14 cellular contexts compared by ENCODE assay signal in the genomic region with DNA sequence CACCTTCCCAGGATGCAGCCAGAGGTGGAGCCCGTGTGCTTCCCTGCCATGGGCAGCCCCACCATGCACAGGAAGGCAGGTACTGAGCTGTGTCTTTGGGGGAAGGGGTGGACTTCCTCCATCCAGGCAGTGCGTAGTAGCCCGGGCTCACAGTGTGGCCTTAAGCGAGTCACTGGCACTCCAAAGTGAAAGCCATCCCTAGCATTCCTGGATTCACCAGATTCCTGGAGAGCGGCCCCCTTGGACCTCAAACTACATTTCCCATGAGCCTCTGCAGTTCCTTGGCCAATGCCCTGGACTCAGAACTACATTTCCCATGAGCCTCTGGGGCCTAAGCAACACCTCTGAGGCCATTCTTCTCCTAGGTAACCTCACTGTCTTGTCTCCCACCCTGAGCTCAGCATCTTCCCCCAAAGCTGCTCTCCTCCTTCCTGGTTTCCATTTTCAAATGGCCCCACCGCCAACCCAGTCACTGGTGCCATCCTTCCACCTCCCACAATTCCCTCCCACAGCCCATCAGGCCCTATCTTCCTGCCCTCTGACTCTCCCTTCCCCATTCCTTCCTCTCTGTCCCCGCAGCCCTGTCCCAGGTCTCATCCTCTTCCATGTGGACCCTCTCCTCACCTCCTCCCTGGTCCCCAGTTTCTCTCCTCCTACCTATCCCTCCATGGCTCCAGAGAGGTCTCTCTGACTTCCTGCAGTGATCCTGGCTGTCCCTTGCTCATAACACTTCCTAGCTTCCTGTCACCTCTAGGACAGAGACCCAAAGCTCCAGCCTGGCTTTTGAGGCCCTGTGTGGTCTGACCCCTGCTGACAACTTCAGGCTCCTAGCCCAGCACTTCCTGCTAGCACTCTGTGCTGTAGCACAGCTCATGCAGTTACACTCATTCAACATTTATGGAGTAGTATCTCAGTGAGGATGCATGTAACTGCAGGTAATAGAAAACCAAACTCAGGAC. TPM values are rescaled to one million over a fixed set of nuclear protein-coding genes. Genes with fewer than 3 reads are reported as not detected.
DNase-seq lines count a peak whose midpoint lies in the region; ATAC-seq, FAIRE-seq and TF ChIP-seq lines count a peak whose summit lies in the region.
"Had no signal": no experiment of that assay in that cellular context is flagged by ENCODE, and none has a peak within 500 bp of the region (broad histone marks: within the 10 kb centered on the region; RNA-seq: fewer than 3 reads in every experiment).

Gene C19orf81, plus strand, starts transcription at position 13 of the 959 bp plus-strand sequence. Its CDS starts 0 bp downstream, at position 13.

- no peak within 1 kb of the TSS for H3K4me3 ChIP-seq in SK-N-SH (ENCODE audit: low read depth in 2 of 2, low read length in 1 of 2)
- H3K4me3 ChIP-seq in prostate gland: no peak within 1 kb of the TSS

- TF ChIP-seq CTCF in SK-N-SH (IDR thresholded peaks at IDR 0.05) (no peak), prostate gland (IDR thresholded peaks at IDR 0.05) (no peak), D721Med (IDR thresholded peaks at IDR 0.05; ENCODE audit: insufficient read depth, missing control alignments) (no peak)

- CTCF ChIA-PET in SK-N-SH (lab: Yijun Ruan, JAX): interaction anchor here (0.8 to 1.6 kb wide), 4 partner anchors 8 to 93 kb away, joined by 3 to 6 read pairs (median 4); no protein-coding TSS in a partner anchor

- no peak within 1 kb of the TSS for H2AFZ ChIP-seq in SK-N-SH (ENCODE audit: low read depth)
- H2AFZ ChIP-seq: parathyroid adenoma had no signal

- DNase-seq in EH (ENCODE audit: low read depth) (peak; percentile 49), HT-29 (ENCODE audit: low spot score) (peak; percentile 63), SK-N-SH (peak; percentile 64), iris pigment epithelial cell (ENCODE audit: low read depth) (peak; percentile 18), prostate gland (ENCODE audit: low spot score) (no peak), D721Med (ENCODE audit: insufficient read length, low spot score) (no peak)
- no peak for DNase-seq in activated T-cell treated with anti-CD3 and anti-CD28 coated beads, Interleukin-2, amount 50 U/mL, for 1 hour
- DNase-seq: activated CD4-positive, alpha-beta T cell treated with anti-CD3 and anti-CD28 coated beads for 1 hour; KG1; left cardiac atrium; stimulated activated CD4-positive, alpha-beta T cell treated with anti-CD3 and anti-CD28 coated beads, Interleukin-4, amount 100 ng/mL, for 4 hours had no signal

- H3K27me3 ChIP-seq in SK-N-SH (ENCODE audit: insufficient read depth) (peaks cover under 1% of the 10 kb centered on the region; the same call in 1 of the 2 replicates), prostate gland (replicated peaks; ENCODE audit: insufficient read depth) (no peaks in the 10 kb centered on the region)

- 77% methylated on average over 3 of the region's 7 CpGs for WGBS in SK-N-SH (ENCODE audit: low lambda C conversion rate)
- 30% methylated on average over 7 of the region's 7 CpGs for WGBS in prostate gland

- H3K4me1 ChIP-seq in SK-N-SH (ENCODE audit: control insufficient read depth in 1 of 2, insufficient read depth in 2 of 2, low read depth in 1 of 2, low read length in 1 of 2): no peaks in the 10 kb centered on the region
- H3K4me1 ChIP-seq in prostate gland (replicated peaks): no peaks in the 10 kb centered on the region
- H3K4me1 ChIP-seq: parathyroid adenoma had no signal

- no peaks in the 10 kb centered on the region for H3K79me2 ChIP-seq in SK-N-SH (ENCODE audit: insufficient read depth)
- H3K79me2 ChIP-seq: parathyroid adenoma had no signal

- TF ChIP-seq RAD21 in SK-N-SH (IDR thresholded peaks at IDR 0.05; ENCODE audit: low read length): no peak

- intact Hi-C loops in prostate gland (cut with DNase I): no loop called here

- H3K4me2 ChIP-seq in SK-N-SH: no peak within 1 kb of the TSS

- H3F3A ChIP-seq in SK-N-SH (replicated peaks; ENCODE audit: insufficient read depth): no peaks in the 10 kb centered on the region

- H3K9me3 ChIP-seq in SK-N-SH (no peaks in the 10 kb centered on the region), prostate gland (no peaks in the 10 kb centered on the region)

- H3K27ac ChIP-seq in SK-N-SH (ENCODE audit: low read depth in 2 of 2, low read length in 1 of 2) (no peak within 1 kb of the TSS), prostate gland (no peak within 1 kb of the TSS)
- H3K27ac ChIP-seq: parathyroid adenoma had no signal

- TF ChIP-seq POLR2A in prostate gland (IDR thresholded peaks at IDR 0.05): no peak

- POLR2A ChIA-PET in SK-N-SH (lab: Yijun Ruan, JAX): no interaction called here

- no peak for FAIRE-seq in D721Med (lab: Jason Lieb, UNC)

- no peak for ATAC-seq in HG03571 (IDR thresholded peaks at IDR 0.05; ENCODE audit: unreplicated experiment)
- ATAC-seq: left cardiac atrium had no signal

- H3K36me3 ChIP-seq in SK-N-SH (replicated peaks in 1 of 2; ENCODE audit: control insufficient read depth in 1 of 2, insufficient read depth in 2 of 2, low read length in 1 of 2): no peaks in the 10 kb centered on the region
- no peaks in the 10 kb centered on the region for H3K36me3 ChIP-seq in prostate gland

- H4K20me1 ChIP-seq in SK-N-SH (ENCODE audit: insufficient read depth): no peaks in the 10 kb centered on the region

- no peak within 1 kb of the TSS for H3K9ac ChIP-seq in SK-N-SH
- H3K9ac ChIP-seq: parathyroid adenoma had no signal

- H3K9me2 ChIP-seq in SK-N-SH: no peaks in the 10 kb centered on the region

- TF ChIP-seq EP300 in SK-N-SH (IDR thresholded peaks at IDR 0.05; ENCODE audit: borderline replicate concordance in 1 of 2, low read depth in 1 of 2, low read length in 1 of 2): no peak

TF ChIP-seq in SK-N-SH, 30 proteins besides CTCF, POLR2A, EP300 and RAD21:
- TF ChIP-seq TCF12 (IDR thresholded peaks at IDR 0.05) (no peak), TEAD4 (IDR thresholded peaks at IDR 0.05; ENCODE audit: borderline replicate concordance, insufficient read depth) (no peak), GATA2 (CRISPR knock-in tag; IDR thresholded peaks at IDR 0.05) (no peak), SIN3A (IDR thresholded peaks at IDR 0.05; ENCODE audit: borderline replicate concordance, low read depth, low read length) (no peak), POLR2AphosphoS5 (IDR thresholded peaks at IDR 0.05; ENCODE audit: low read depth, low read length) (no peak), YY1 (IDR thresholded peaks at IDR 0.05; ENCODE audit: low read depth) (no peak)
- TF ChIP-seq, protein P1, sequence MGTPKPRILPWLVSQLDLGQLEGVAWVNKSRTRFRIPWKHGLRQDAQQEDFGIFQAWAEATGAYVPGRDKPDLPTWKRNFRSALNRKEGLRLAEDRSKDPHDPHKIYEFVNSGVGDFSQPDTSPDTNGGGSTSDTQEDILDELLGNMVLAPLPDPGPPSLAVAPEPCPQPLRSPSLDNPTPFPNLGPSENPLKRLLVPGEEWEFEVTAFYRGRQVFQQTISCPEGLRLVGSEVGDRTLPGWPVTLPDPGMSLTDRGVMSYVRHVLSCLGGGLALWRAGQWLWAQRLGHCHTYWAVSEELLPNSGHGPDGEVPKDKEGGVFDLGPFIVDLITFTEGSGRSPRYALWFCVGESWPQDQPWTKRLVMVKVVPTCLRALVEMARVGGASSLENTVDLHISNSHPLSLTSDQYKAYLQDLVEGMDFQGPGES (IDR thresholded peaks at IDR 0.05; ENCODE audit: low read depth, low read length): no peak

RNA-seq across cellular contexts. Expression of gene C19orf81, which starts in this region (rescaled TPM):
- total RNA-seq in HT-29 (2014; rRNA removed; shearing (Covaris generic)): not detected in 2 replicates
- 3.4 and 5.7 TPM in 2 replicates for polyA plus RNA-seq in SK-N-SH (2012; rRNA removed)
- 2.5 and 3.1 TPM in 2 replicates for polyA plus RNA-seq in SK-N-SH (2012; cell fraction: cytosol; rRNA removed)
- polyA plus RNA-seq in SK-N-SH (2012; cell fraction: nucleus; rRNA removed): 5.3 and 15.2 TPM in 2 replicates
- total RNA-seq in prostate gland: 10 to 100 TPM in 1 of 2 donors, 1 to 10 TPM in 1; 4.3 to 33.2 TPM
- polyA plus RNA-seq: thymus had no signal

Comparison
In these comparisons a context has a peak if more than half of its experiments do, and no peak if none do; other contexts are left out.
1. Peak in DNase-seq in HT-29; RNA of the gene not detected or under 1 TPM.
2. DNase-seq: peak in EH (single experiment), SK-N-SH (single experiment) and iris pigment epithelial cell (single experiment); none in activated T-cell treated with anti-CD3 and anti-CD28 coated beads, Interleukin-2, amount 50 U/mL, for 1 hour (single experiment), prostate gland (single experiment) and D721Med (single experiment).